ENCODE assay signal across 20 cellular contexts in genomic region chr2:146893500-146894041, GRCh38.
"Had no signal": no experiment of that assay in that cellular context is flagged by ENCODE, and none has a peak within 500 bp of the region (broad histone marks: within the 10 kb centered on the region; RNA-seq: fewer than 3 reads in every experiment).

No MANE protein-coding gene starts in this region.

- H3K27me3 ChIP-seq: colonic mucosa, hepatocyte, suprapubic skin, transverse colon, uterus had no signal

- H3K4me3 Mint-ChIP-seq: activated CD4-positive, alpha-beta T cell treated with anti-CD3 and anti-CD28 coated beads for 36 hours; activated naive CD4-positive, alpha-beta T cell treated with anti-CD3 and anti-CD28 coated beads, Interleukin-2, amount 50 U/mL, for 24 hours; nephron; stimulated activated naive CD8-positive, alpha-beta T cell treated with anti-CD3 and anti-CD28 coated beads, Interleukin-15, Interleukin-2, amounts not matched to agents 100 ng/mL and 50 ng/mL, for 24 hours; T-helper 2 cell treated with Interferon-gamma antibody and Interleukin-4, amounts not matched to agents 5 μg/mL and 100 μg/mL, for 36 hours; WTC11 had no signal

- ATAC-seq: activated CD4-positive, alpha-beta T cell treated with anti-CD3 and anti-CD28 coated beads for 36 hours; esophagus mucosa; WTC11 had no signal

- H3K9me3 Mint-ChIP-seq: activated naive CD4-positive, alpha-beta T cell treated with anti-CD3 and anti-CD28 coated beads, Interleukin-2, amount 50 U/mL, for 24 hours; nephron; stimulated activated naive CD8-positive, alpha-beta T cell treated with anti-CD3 and anti-CD28 coated beads, Interleukin-15, Interleukin-2, amounts not matched to agents 100 ng/mL and 50 ng/mL, for 24 hours; T-helper 2 cell treated with Interferon-gamma antibody and Interleukin-4, amounts not matched to agents 5 μg/mL and 100 μg/mL, for 36 hours; WTC11 had no signal

- H3K4me1 Mint-ChIP-seq: activated CD4-positive, alpha-beta T cell treated with anti-CD3 and anti-CD28 coated beads for 36 hours; activated naive CD4-positive, alpha-beta T cell treated with anti-CD3 and anti-CD28 coated beads, Interleukin-2, amount 50 U/mL, for 24 hours; nephron had no signal

- H3K36me3 Mint-ChIP-seq: activated naive CD4-positive, alpha-beta T cell treated with anti-CD3 and anti-CD28 coated beads, Interleukin-2, amount 50 U/mL, for 24 hours; WTC11 had no signal

- H3K27ac ChIP-seq: colonic mucosa, hepatocyte, suprapubic skin, transverse colon, uterus had no signal

- DNase-seq: activated CD4-positive, alpha-beta T cell treated with anti-CD3 and anti-CD28 coated beads for 36 hours; activated CD4-positive, alpha-beta T cell treated with anti-CD3 and anti-CD28 coated beads, Interleukin-2, amount 50 U/mL, for 48 hours; activated gamma-delta T cell; central memory CD4-positive, alpha-beta T cell; colonic mucosa; foreskin fibroblast; midbrain; retina; transverse colon; uterus had no signal

- H3K27me3 Mint-ChIP-seq: activated naive CD4-positive, alpha-beta T cell treated with anti-CD3 and anti-CD28 coated beads, Interleukin-2, amount 50 U/mL, for 24 hours; stimulated activated naive CD8-positive, alpha-beta T cell treated with anti-CD3 and anti-CD28 coated beads, Interleukin-15, Interleukin-2, amounts not matched to agents 100 ng/mL and 50 ng/mL, for 24 hours had no signal

- H3K4me3 ChIP-seq: colonic mucosa, hepatocyte, lung, skin epidermis, suprapubic skin, transverse colon, uterus had no signal

- H3K36me3 ChIP-seq: colonic mucosa, suprapubic skin, transverse colon, uterus had no signal

- H3K4me1 ChIP-seq: colonic mucosa, suprapubic skin, transverse colon, uterus had no signal

- H3K9me3 ChIP-seq: colonic mucosa, suprapubic skin, transverse colon, uterus had no signal

- H3K27ac Mint-ChIP-seq: activated CD4-positive, alpha-beta T cell treated with anti-CD3 and anti-CD28 coated beads for 36 hours; activated naive CD4-positive, alpha-beta T cell treated with anti-CD3 and anti-CD28 coated beads, Interleukin-2, amount 50 U/mL, for 24 hours; nephron; stimulated activated naive CD8-positive, alpha-beta T cell treated with anti-CD3 and anti-CD28 coated beads, Interleukin-15, Interleukin-2, amounts not matched to agents 100 ng/mL and 50 ng/mL, for 24 hours; T-helper 2 cell treated with Interferon-gamma antibody and Interleukin-4, amounts not matched to agents 5 μg/mL and 100 μg/mL, for 36 hours; WTC11 had no signal
